Comparison of ENCODE assay signal across 8 cellular contexts in genomic region chr19:1102407-1103106, GRCh38. TPM values are rescaled to one million over a fixed set of nuclear protein-coding genes. Genes with fewer than 3 reads are reported as not detected.
DNase-seq lines count a peak whose midpoint lies in the region; ATAC-seq lines count a peak whose summit lies in the region.

No MANE protein-coding gene starts in this region.

- peaks cover 55% of the 10 kb centered on the region for H3K4me1 ChIP-seq in adipocyte (ENCODE audit: control insufficient read depth, insufficient read depth, low read length)

- peak overlapping the region; percentile 87 for H3K9ac ChIP-seq in adipocyte (ENCODE audit: low read length)

- H3K36me3 ChIP-seq in adipocyte (ENCODE audit: control insufficient read depth, insufficient read depth, low read length, severe bottlenecking), result peaks cover 15% of the 10 kb centered on the region

- DNase-seq in GM04503 (ENCODE audit: low read depth) (peak; percentile 98), NCI-H460 (ENCODE audit: extremely low read depth, low read depth) (peak; percentile 89), adipocyte (ENCODE audit: low read depth) (peak; percentile 97), islet precursor cell (peak; percentile 94), left lobe of liver (ENCODE audit: low spot score) (no peak), posterior cingulate gyrus (no peak)
- peak; percentile 76 for DNase-seq in stimulated activated CD4-positive, alpha-beta T cell treated with anti-CD3 and anti-CD28 coated beads, Interleukin-4, amount 100 ng/mL, for 24 hours

- peaks cover 6% of the 10 kb centered on the region for H3K9me3 ChIP-seq in adipocyte (ENCODE audit: control insufficient read depth, low read length)

- intact Hi-C loops in posterior cingulate gyrus (cut with DNase I), result loop anchor here (5.0 kb wide), 1 partner anchor 70 kb away; the partner anchor contains the start of gene SBNO2

- no peaks in the 10 kb centered on the region for H3K27me3 ChIP-seq in adipocyte (replicated peaks; ENCODE audit: control insufficient read depth, insufficient read depth, low read length)

- H3K4me3 ChIP-seq in adipocyte (ENCODE audit: low read length), result peak overlapping the region; percentile 63

- ATAC-seq in GM18867 (IDR thresholded peaks at IDR 0.05; ENCODE audit: unreplicated experiment), result no peak
- no peak for ATAC-seq in left lobe of liver

RNA-seq across cellular contexts. Expression of gene GPX4, which starts 1.2 kb away (rescaled TPM):
- total RNA-seq in NCI-H460 (2014; rRNA removed; shearing (Covaris generic)), result 219 and 260 TPM in 2 replicates
- polyA plus RNA-seq in NCI-H460 (2014; cell fraction: nucleus; rRNA removed), result 210 and 380 TPM in 2 replicates
- 247 TPM for total RNA-seq in left lobe of liver

RNA-seq across cellular contexts. Expression of gene POLR2E, which starts 7.4 kb away (rescaled TPM):
- total RNA-seq in NCI-H460 (2014; rRNA removed; shearing (Covaris generic)), result 102 and 108 TPM in 2 replicates
- polyA plus RNA-seq in NCI-H460 (2014; cell fraction: nucleus; rRNA removed), result 230 and 266 TPM in 2 replicates
- total RNA-seq in left lobe of liver, result 143 TPM

RNA-seq across cellular contexts. Expression of gene ARHGAP45, which starts 35.6 kb away (rescaled TPM):
- 0.92 and 2.5 TPM in 2 replicates for total RNA-seq in NCI-H460 (2014; rRNA removed; shearing (Covaris generic))
- polyA plus RNA-seq in NCI-H460 (2014; cell fraction: nucleus; rRNA removed), result 5.9 and 8.2 TPM in 2 replicates
- total RNA-seq in left lobe of liver, result 5.1 TPM

Comparison
In these comparisons a context has a peak if more than half of its experiments do, and no peak if none do; other contexts are left out.
1. DNase-seq: peak in GM04503 (single experiment), NCI-H460 (single experiment), adipocyte (single experiment), islet precursor cell (single experiment) and stimulated activated CD4-positive, alpha-beta T cell treated with anti-CD3 and anti-CD28 coated beads, Interleukin-4, amount 100 ng/mL, for 24 hours (single experiment); none in left lobe of liver (single experiment) and posterior cingulate gyrus (0 of 10).